37 cellular contexts compared by ENCODE assay signal in genomic region chr14:105425823-105426247, GRCh38. TPM values are rescaled to one million over a fixed set of nuclear protein-coding genes. Genes with fewer than 3 reads are reported as not detected.
"Had no signal": no experiment of that assay in that cellular context is flagged by ENCODE, and none has a peak within 500 bp of the region (broad histone marks: within the 10 kb centered on the region; RNA-seq: fewer than 3 reads in every experiment).

No MANE protein-coding gene starts in this region.

- ATAC-seq: activated CD8-positive, alpha-beta T cell treated with anti-CD3 and anti-CD28 coated beads, Interleukin-2, amount 10 ng/mL, durations not matched to agents 7 days and 5 days; activated naive CD8-positive, alpha-beta T cell treated with anti-CD3 and anti-CD28 coated beads, Interleukin-2, amount 50 U/mL, for 24 hours had no signal

- H3K4me3 ChIP-seq: PC-9, SJCRH30, SK-N-MC had no signal

- H3K9me3 Mint-ChIP-seq: activated CD4-positive, alpha-beta T cell treated with anti-CD3 and anti-CD28 coated beads, Interleukin-2, amount 10 ng/mL, durations not matched to agents 24 days and 14 days; activated naive CD4-positive, alpha-beta T cell treated with anti-CD3 and anti-CD28 coated beads for 36 hours; activated T-cell treated with anti-CD3 and anti-CD28 coated beads, Interleukin-2, amount 50 U/mL, for 24 hours; activated T-helper 2 cell treated with anti-CD3 and anti-CD28 coated beads, Interferon-gamma antibody, Interleukin-2, Interleukin-4, amounts not matched to agents 10 μg/mL and 5 μg/mL and 100 μg/mL, durations not matched to agents 14 hours and 24 hours and 36 hours had no signal

- FAIRE-seq: bronchial epithelial cell, RCC 7860 had no signal

- H3K4me3 Mint-ChIP-seq: activated CD4-positive, alpha-beta T cell treated with anti-CD3 and anti-CD28 coated beads, Interleukin-2, amount 10 ng/mL, durations not matched to agents 24 days and 14 days; activated CD8-positive, alpha-beta T cell treated with anti-CD3 and anti-CD28 coated beads, Interleukin-2, amount 10 ng/mL, durations not matched to agents 7 days and 5 days; activated naive CD4-positive, alpha-beta T cell treated with anti-CD3 and anti-CD28 coated beads for 36 hours; activated naive CD8-positive, alpha-beta T cell; activated naive CD8-positive, alpha-beta T cell treated with anti-CD3 and anti-CD28 coated beads, Interleukin-2, amount 50 U/mL, for 24 hours; activated T-cell treated with anti-CD3 and anti-CD28 coated beads, Interleukin-2, amount 50 U/mL, for 24 hours; brain had no signal

- H3K27me3 ChIP-seq: SJCRH30 had no signal

- DNase-seq: activated CD4-positive, alpha-beta T cell treated with anti-CD3 and anti-CD28 coated beads for 1 hour; activated CD4-positive, alpha-beta T cell treated with anti-CD3 and anti-CD28 coated beads, Interleukin-2, amount 10 ng/mL, durations not matched to agents 24 days and 14 days; activated CD4-positive, alpha-beta T cell treated with anti-CD3 and anti-CD28 coated beads, Interleukin-2, amount 50 U/mL, for 4 hours; activated CD4-positive, CD25-positive, alpha-beta regulatory T cell; activated CD8-positive, alpha-beta T cell treated with anti-CD3 and anti-CD28 coated beads, Interleukin-2, amount 10 ng/mL, durations not matched to agents 7 days and 5 days; activated gamma-delta T cell; activated naive CD4-positive, alpha-beta T cell treated with anti-CD3 and anti-CD28 coated beads for 36 hours; activated naive CD8-positive, alpha-beta T cell treated with anti-CD3 and anti-CD28 coated beads, Interleukin-2, amount 50 U/mL, for 24 hours; activated T-cell treated with anti-CD3 and anti-CD28 coated beads, Interleukin-2, amount 50 U/mL, for 24 hours; anterior cingulate cortex; caudate nucleus; cerebellar nuclear complex; Karpas-422; KBM-7; NCI-H1092 treated with DMSO at 0.1 percent for 48 hours; NCI-H1417; NCI-H146; NCI-H187; NCI-H2029 treated with DMSO at 0.1 percent for 48 hours; NCI-H2107; NCI-H2171; NCI-H510A; NCI-H526; NCI-H748 treated with DMSO at 0.1 percent for 48 hours; NK-92 treated with Interleukin-12 subunit alpha and Interleukin-12 subunit beta, amount 100 ng/mL, for 24 hours; PC-9; SHP77; SJCRH30; T1000; WERI-Rb-1 had no signal

- H3K4me2 ChIP-seq: PC-9 had no signal

- H3K27ac Mint-ChIP-seq: activated CD4-positive, alpha-beta T cell treated with anti-CD3 and anti-CD28 coated beads, Interleukin-2, amount 10 ng/mL, durations not matched to agents 24 days and 14 days; activated CD8-positive, alpha-beta T cell treated with anti-CD3 and anti-CD28 coated beads, Interleukin-2, amount 10 ng/mL, durations not matched to agents 7 days and 5 days; activated naive CD4-positive, alpha-beta T cell treated with anti-CD3 and anti-CD28 coated beads for 36 hours; activated naive CD8-positive, alpha-beta T cell; activated naive CD8-positive, alpha-beta T cell treated with anti-CD3 and anti-CD28 coated beads, Interleukin-2, amount 50 U/mL, for 24 hours; activated T-helper 2 cell treated with anti-CD3 and anti-CD28 coated beads, Interferon-gamma antibody, Interleukin-2, Interleukin-4, amounts not matched to agents 10 μg/mL and 5 μg/mL and 100 μg/mL, durations not matched to agents 14 hours and 24 hours and 36 hours; brain had no signal

- H3K27me3 Mint-ChIP-seq: activated CD4-positive, alpha-beta T cell treated with anti-CD3 and anti-CD28 coated beads, Interleukin-2, amount 10 ng/mL, durations not matched to agents 24 days and 14 days; activated naive CD8-positive, alpha-beta T cell; activated naive CD8-positive, alpha-beta T cell treated with anti-CD3 and anti-CD28 coated beads, Interleukin-2, amount 50 U/mL, for 24 hours; activated T-cell treated with anti-CD3 and anti-CD28 coated beads, Interleukin-2, amount 50 U/mL, for 24 hours had no signal

- H2AFZ ChIP-seq: PC-9 had no signal

- H3K4me1 ChIP-seq: SJCRH30 had no signal

- H3K27ac ChIP-seq: PC-9, SJCRH30, SK-N-MC, WERI-Rb-1 had no signal

RNA-seq across cellular contexts. Expression of gene CRIP2, which starts 48.8 kb away (rescaled TPM):
- total RNA-seq: activated naive CD4-positive, alpha-beta T cell treated with anti-CD3 and anti-CD28 coated beads for 36 hours; OCI-LY7 had no signal
